In genomic region chr3:107117922-107118576, GRCh38 we compare ENCODE assay signal across 9 cellular contexts.
DNase-seq lines count a peak whose midpoint lies in the region; ATAC-seq, FAIRE-seq and TF ChIP-seq lines count a peak whose summit lies in the region.
"Had no signal": no experiment of that assay in that cellular context is flagged by ENCODE, and none has a peak within 500 bp of the region (broad histone marks: within the 10 kb centered on the region; RNA-seq: fewer than 3 reads in every experiment).

No MANE protein-coding gene starts in this region.

- H3K4me1 Mint-ChIP-seq in nephron = peaks cover 73% of the 10 kb centered on the region
- no peaks in the 10 kb centered on the region for H3K4me1 Mint-ChIP-seq in activated T-helper 17 cell treated with anti-CD3 and anti-CD28 coated beads, Interleukin-2, amount 50 U/mL, for 72 hours

- no peak for TF ChIP-seq POLR2A in endothelial cell of umbilical vein (IDR thresholded peaks at IDR 0.05; ENCODE audit: low read depth, low read length)

- no peak overlapping the region for H3K9ac ChIP-seq in endothelial cell of umbilical vein (replicated peaks; ENCODE audit: extremely low read depth, insufficient read depth, low read length)

- no peaks in the 10 kb centered on the region for H3K36me3 ChIP-seq in endothelial cell of umbilical vein (ENCODE audit: control insufficient read depth in 2 of 2, extremely low read depth in 1 of 2, insufficient read depth in 2 of 2, low read length in 2 of 2)

- no TSS peak for BruUV-seq in endothelial cell of umbilical vein (replicated peaks; lab: Mats Ljungman, UMichigan)

- H3K4me3 ChIP-seq in endothelial cell of umbilical vein (replicated peaks in 1 of 3; ENCODE audit: insufficient read depth in 1 of 3, low read depth in 1 of 3, low read length in 3 of 3) = no peak overlapping the region

- peak; percentile 27 for DNase-seq in GM04503 (ENCODE audit: low read depth)
- DNase-seq in HPDE6-E6E7 (ENCODE audit: extremely low spot score) = peak; percentile 28
- peak; percentile 25 for DNase-seq in RCC 7860 (ENCODE audit: low spot score)
- peak; percentile 60 for DNase-seq in endothelial cell of umbilical vein (ENCODE audit: low read depth, low spot score)
- no peak for DNase-seq in left lobe of liver (ENCODE audit: low spot score)
- DNase-seq in activated T-cell treated with anti-CD3 and anti-CD28 coated beads, Interleukin-2, amount 50 U/mL, for 1 hour = no peak

- no peak overlapping the region for H3K27ac ChIP-seq in endothelial cell of umbilical vein (ENCODE audit: insufficient read depth, low read depth, low read length)

- no peaks in the 10 kb centered on the region for H3K79me2 ChIP-seq in endothelial cell of umbilical vein (ENCODE audit: control insufficient read depth, insufficient read depth, low read length)

- peak overlapping the region in 1 of 3 experiments; percentile 43 for H3K4me3 Mint-ChIP-seq in nephron
- no peak overlapping the region for H3K4me3 Mint-ChIP-seq in activated T-helper 17 cell treated with anti-CD3 and anti-CD28 coated beads, Interleukin-2, amount 50 U/mL, for 72 hours
- H3K4me3 Mint-ChIP-seq: activated T-cell treated with anti-CD3 and anti-CD28 coated beads, Interleukin-2, amount 50 U/mL, for 72 hours had no signal

- H3K27me3 Mint-ChIP-seq in nephron (ENCODE audit: low read depth) = no peaks in the 10 kb centered on the region
- H3K27me3 Mint-ChIP-seq in activated T-helper 17 cell treated with anti-CD3 and anti-CD28 coated beads, Interleukin-2, amount 50 U/mL, for 72 hours = peaks cover 5% of the 10 kb centered on the region

- peak overlapping the region; percentile 1 for H2AFZ ChIP-seq in endothelial cell of umbilical vein (ENCODE audit: low read depth, low read length)

- H3K4me1 ChIP-seq in endothelial cell of umbilical vein (ENCODE audit: control insufficient read depth, extremely low read depth, insufficient read depth, low read length) = no peaks in the 10 kb centered on the region

- TF ChIP-seq CTCF in endothelial cell of umbilical vein (IDR thresholded peaks at IDR 0.05; ENCODE audit: extremely low read depth in 1 of 2, insufficient read depth in 1 of 2, low read depth in 1 of 2, low read length in 2 of 2) = peak; percentile 43 to 52
- peak; percentile 54 to 68 (median 66) for TF ChIP-seq CTCF in nephron (IDR thresholded peaks at IDR 0.05; ENCODE audit: unreplicated experiment in 3 of 3)

- H4K20me1 ChIP-seq in endothelial cell of umbilical vein (replicated peaks; ENCODE audit: control insufficient read depth, extremely low read depth, insufficient read depth, low read length) = no peaks in the 10 kb centered on the region

- peak overlapping the region; percentile 84 to 98 (median 98) for H3K27ac Mint-ChIP-seq in nephron
- H3K27ac Mint-ChIP-seq in activated T-helper 17 cell treated with anti-CD3 and anti-CD28 coated beads, Interleukin-2, amount 50 U/mL, for 72 hours = no peak overlapping the region
- H3K27ac Mint-ChIP-seq: activated T-cell treated with anti-CD3 and anti-CD28 coated beads, Interleukin-2, amount 50 U/mL, for 72 hours had no signal

- ATAC-seq in left lobe of liver = no peak
- no peak for ATAC-seq in activated T-helper 17 cell treated with anti-CD3 and anti-CD28 coated beads, Interleukin-2, amount 50 U/mL, for 72 hours (replicated peaks)
- ATAC-seq: activated T-cell treated with anti-CD3 and anti-CD28 coated beads, Interleukin-2, amount 50 U/mL, for 72 hours had no signal

- H3K4me2 ChIP-seq in endothelial cell of umbilical vein (ENCODE audit: insufficient read depth, low read length) = no peak overlapping the region

- no peaks in the 10 kb centered on the region for H3K9me3 ChIP-seq in endothelial cell of umbilical vein (replicated peaks; ENCODE audit: control insufficient read depth, insufficient read depth, low read length)

- no peaks in the 10 kb centered on the region for H3K36me3 Mint-ChIP-seq in nephron (ENCODE audit: low read depth)
- H3K36me3 Mint-ChIP-seq in activated T-helper 17 cell treated with anti-CD3 and anti-CD28 coated beads, Interleukin-2, amount 50 U/mL, for 72 hours (ENCODE audit: low read depth) = no peaks in the 10 kb centered on the region

- POLR2A ChIA-PET in endothelial cell of umbilical vein (lab: Charles Lee) = no interaction called here

- H3K9me3 Mint-ChIP-seq in nephron = no peaks in the 10 kb centered on the region
- no peaks in the 10 kb centered on the region for H3K9me3 Mint-ChIP-seq in activated T-helper 17 cell treated with anti-CD3 and anti-CD28 coated beads, Interleukin-2, amount 50 U/mL, for 72 hours
- H3K9me3 Mint-ChIP-seq: activated T-cell treated with anti-CD3 and anti-CD28 coated beads, Interleukin-2, amount 50 U/mL, for 72 hours had no signal

- dilution Hi-C loops in endothelial cell of umbilical vein (cut with MboI; ENCODE audit: extremely low pct_ligation_motif_present, low sequenced_read_pairs) = no loop called here

- CTCF ChIA-PET in endothelial cell of umbilical vein (lab: Charles Lee) = interaction anchor here (0.6 to 1.8 kb wide), 18 partner anchors 9 to 1747 kb away, joined by 3 to 16 read pairs (median 4); no protein-coding TSS in a partner anchor

- intact Hi-C loops in endothelial cell of umbilical vein (cut with micrococcal nuclease) = loop anchor here (1.0 to 2.0 kb wide), 2 partner anchors 1431 to 1749 kb away; no protein-coding TSS in a partner anchor

- no peak for FAIRE-seq in RCC 7860 (lab: Jason Lieb, UNC)
- FAIRE-seq in endothelial cell of umbilical vein (lab: Jason Lieb, UNC) = peak; percentile 44

- H3K27me3 ChIP-seq in endothelial cell of umbilical vein (ENCODE audit: control insufficient read depth in 2 of 2, insufficient read depth in 2 of 2, low read length in 2 of 2) = peaks cover 0 to 8% of the 10 kb centered on the region in 2 experiments

- H3K9me1 ChIP-seq in endothelial cell of umbilical vein (replicated peaks; ENCODE audit: control insufficient read depth, extremely low read depth, insufficient read depth, low read length) = no peaks in the 10 kb centered on the region

TF ChIP-seq in endothelial cell of umbilical vein, 7 proteins besides CTCF, POLR2A, EP300 and RAD21:
- no peak for TF ChIP-seq FOS (IDR thresholded peaks at IDR 0.05; ENCODE audit: borderline replicate concordance, insufficient read depth, low read length)
- no peak for TF ChIP-seq MYC (IDR thresholded peaks at IDR 0.05; ENCODE audit: low read depth, low read length)
- no peak for TF ChIP-seq GATA2 (IDR thresholded peaks at IDR 0.05; ENCODE audit: insufficient read depth, insufficient read length, low read depth, low read length)
- TF ChIP-seq POLR2AphosphoS5 (IDR thresholded peaks at IDR 0.05; ENCODE audit: insufficient read depth, low read depth, low read length) = no peak
- TF ChIP-seq JUN (IDR thresholded peaks at IDR 0.05; ENCODE audit: borderline replicate concordance, insufficient read depth, insufficient read length, low read depth) = no peak
- no peak for TF ChIP-seq EZH2 (IDR thresholded peaks at IDR 0.05; ENCODE audit: borderline replicate concordance, low read depth, low read length, severe bottlenecking)
- no peak for TF ChIP-seq MAX (IDR thresholded peaks at IDR 0.05; ENCODE audit: insufficient read depth, insufficient read length)

Comparison
In these comparisons a context has a peak if more than half of its experiments do, and no peak if none do; other contexts are left out.
1. DNase-seq: peak in GM04503 (single experiment), HPDE6-E6E7 (single experiment), RCC 7860 (single experiment) and endothelial cell of umbilical vein (single experiment); none in left lobe of liver (single experiment) and activated T-cell treated with anti-CD3 and anti-CD28 coated beads, Interleukin-2, amount 50 U/mL, for 1 hour (single experiment).